In the genomic region with DNA sequence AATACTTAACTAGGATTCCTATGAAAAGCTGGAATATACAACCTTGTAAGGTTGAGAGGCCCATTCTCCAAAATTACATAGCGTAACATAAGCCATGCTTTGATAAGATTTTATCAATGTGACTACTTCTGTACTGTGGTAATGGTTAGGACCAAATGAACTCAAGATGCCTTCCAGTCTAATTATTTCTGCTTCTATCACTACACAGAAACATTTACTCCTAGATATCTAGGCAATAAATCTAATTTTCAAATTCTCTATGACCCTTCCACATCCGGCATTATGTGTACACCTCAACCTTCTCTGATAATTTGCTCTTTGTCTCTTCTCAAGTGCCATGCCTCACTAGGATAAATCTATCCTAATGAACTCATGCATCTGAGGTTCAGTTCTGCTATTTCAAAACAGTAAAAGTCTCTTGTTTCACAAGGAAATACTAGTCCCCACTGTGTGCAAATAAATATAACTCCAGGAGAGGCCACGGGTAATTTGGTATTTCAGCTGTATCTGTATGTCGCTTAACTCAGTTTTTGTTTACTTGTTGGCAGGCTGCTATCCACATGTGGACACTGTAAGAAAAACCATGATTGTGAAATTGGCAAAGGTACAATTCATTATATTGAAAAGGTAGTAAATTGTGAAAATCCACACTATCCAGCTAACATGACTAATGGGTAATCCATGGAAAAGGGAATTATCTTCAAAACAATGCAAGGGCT, we compare ENCODE assay signal across 24 cellular contexts.
DNase-seq lines count a peak whose midpoint lies in the region; ATAC-seq and TF ChIP-seq lines count a peak whose summit lies in the region.
"Had no signal": no experiment of that assay in that cellular context is flagged by ENCODE, and none has a peak within 500 bp of the region (broad histone marks: within the 10 kb centered on the region; RNA-seq: fewer than 3 reads in every experiment).

No MANE protein-coding gene starts in this region.

- no peak overlapping the region for H2AK5ac ChIP-seq in mesenchymal stem cell (ENCODE audit: low read length, severe bottlenecking)

- H3K79me2 ChIP-seq in OCI-LY7 (ENCODE audit: insufficient read depth, low read depth, low read length) = no peaks in the 10 kb centered on the region

- H2BK120ac ChIP-seq in mesenchymal stem cell (ENCODE audit: low read depth, low read length) = no peak overlapping the region

- peaks cover 2% of the 10 kb centered on the region for H3K79me1 ChIP-seq in mesenchymal stem cell (replicated peaks; ENCODE audit: low read length, poor library complexity, severe bottlenecking)

- 37 to 38% methylated on average over 4 of the region's 4 CpGs for WGBS in body of pancreas, 2 donors
- WGBS in mesenchymal stem cell = 73% methylated on average over 4 of the region's 4 CpGs

- in situ Hi-C loops in brain microvascular endothelial cell (cut with HindIII; ENCODE audit: low pct_ligation_motif_present, low sequenced_read_pairs) = no loop called here

- H3K9me3 ChIP-seq in HEK293 (ENCODE audit: control insufficient read depth, insufficient read depth, low read depth, low read length) = no peaks in the 10 kb centered on the region
- no peaks in the 10 kb centered on the region for H3K9me3 ChIP-seq in body of pancreas
- no peaks in the 10 kb centered on the region for H3K9me3 ChIP-seq in mesenchymal stem cell (ENCODE audit: control insufficient read depth, low read length)
- peaks cover 8% of the 10 kb centered on the region; the same call in 1 of the 2 replicates for H3K9me3 ChIP-seq in OCI-LY7 (ENCODE audit: low read length)
- H3K9me3 ChIP-seq: mucosa of descending colon had no signal

- no TSS peak for BruUV-seq in OCI-LY7 (replicated peaks; lab: Mats Ljungman, UMichigan)

- H3K36me3 ChIP-seq in HEK293 (ENCODE audit: control insufficient read depth in 2 of 2, insufficient read depth in 1 of 2, low read length in 2 of 2) (no peaks in the 10 kb centered on the region), body of pancreas (replicated peaks in 1 of 2; ENCODE audit: insufficient read depth in 1 of 2, low read depth in 2 of 2) (no peaks in the 10 kb centered on the region), mesenchymal stem cell (ENCODE audit: control insufficient read depth in 1 of 2, insufficient read depth in 2 of 2, low read depth in 1 of 2, low read length in 2 of 2) (no peaks in the 10 kb centered on the region), brain microvascular endothelial cell (replicated peaks) (no peaks in the 10 kb centered on the region), OCI-LY7 (ENCODE audit: insufficient read depth, low read length) (no peaks in the 10 kb centered on the region; the same call in 1 of the 2 replicates)
- H3K36me3 ChIP-seq: WERI-Rb-1 had no signal

- ATAC-seq in body of pancreas = peak; percentile 21
- no peak for ATAC-seq in activated T-cell treated with anti-CD3 and anti-CD28 coated beads, Interleukin-2, amount 50 U/mL, for 4 hours
- ATAC-seq: mucosa of descending colon, T-helper 17 cell had no signal

- H3K9me2 ChIP-seq in OCI-LY7 (ENCODE audit: insufficient read depth, low read length) = no peaks in the 10 kb centered on the region

- DNase-seq in NCI-H2196 treated with DMSO at 0.1 percent for 48 hours (lab: John Stamatoyannopoulos, UW; ENCODE audit: unreplicated experiment) (peak; percentile 37), body of pancreas (no peak), mesenchymal stem cell (peak; percentile 27), brain microvascular endothelial cell (no peak), GM10266 (ENCODE audit: extremely low spot score) (no peak), OCI-LY7 (ENCODE audit: low spot score) (no peak)
- DNase-seq in activated T-cell treated with anti-CD3 and anti-CD28 coated beads, Interleukin-2, amount 50 U/mL, for 4 hours = no peak
- DNase-seq: activated CD4-positive, alpha-beta T cell treated with anti-CD3 and anti-CD28 coated beads, Interleukin-2, amount 50 U/mL, for 4 hours; activated gamma-delta T cell; AML-193; CD8-positive, alpha-beta memory T cell; DMS53; effector CD8-positive, alpha-beta T cell; KG1; mucosa of descending colon; NCI-H526; PC-9; SHP77 treated with DMSO at 0.1 percent for 48 hours; stimulated activated CD4-positive, alpha-beta T cell treated with anti-CD3 and anti-CD28 coated beads, Interleukin-15, amount 100 ng/mL, for 24 hours; substantia nigra; T-helper 17 cell; WERI-Rb-1 had no signal

- no peak for TF ChIP-seq CTCF in HEK293 (tag by site-specific recombination; IDR thresholded peaks at IDR 0.05)
- TF ChIP-seq CTCF in body of pancreas (IDR thresholded peaks at IDR 0.05) = no peak
- no peak for TF ChIP-seq CTCF in brain microvascular endothelial cell (IDR thresholded peaks at IDR 0.05; ENCODE audit: low read depth, low read length, missing control alignments)
- TF ChIP-seq CTCF in GM10266 (IDR thresholded peaks at IDR 0.05; ENCODE audit: control insufficient read depth, insufficient read depth, low read depth, missing control alignments) = no peak
- no peak for TF ChIP-seq CTCF in OCI-LY7 (conservative IDR thresholded peaks at IDR 0.05; ENCODE audit: low read length)

- no peaks in the 10 kb centered on the region for H4K20me1 ChIP-seq in OCI-LY7 (ENCODE audit: insufficient read depth, low read length)

- no peak overlapping the region for H3K9ac ChIP-seq in mesenchymal stem cell (ENCODE audit: low read length)

- no peak overlapping the region for H3K27ac ChIP-seq in HEK293 (ENCODE audit: extremely low read depth, low read depth, low read length)
- no peak overlapping the region for H3K27ac ChIP-seq in body of pancreas
- no peak overlapping the region for H3K27ac ChIP-seq in mesenchymal stem cell (ENCODE audit: low read length, poor library complexity, severe bottlenecking)
- H3K27ac ChIP-seq in brain microvascular endothelial cell = no peak overlapping the region
- no peak overlapping the region for H3K27ac ChIP-seq in OCI-LY7 (ENCODE audit: low read depth, low read length, poor library complexity, severe bottlenecking)
- H3K27ac ChIP-seq: PC-9, WERI-Rb-1 had no signal

- no peak overlapping the region for H3K14ac ChIP-seq in mesenchymal stem cell (ENCODE audit: low read length in 2 of 2)

- no peaks in the 10 kb centered on the region for H3K27me3 ChIP-seq in body of pancreas
- no peaks in the 10 kb centered on the region for H3K27me3 ChIP-seq in mesenchymal stem cell (ENCODE audit: control insufficient read depth in 1 of 2, insufficient read depth in 1 of 2, low read length in 2 of 2)
- no peaks in the 10 kb centered on the region for H3K27me3 ChIP-seq in brain microvascular endothelial cell (replicated peaks)

- intact Hi-C loops in body of pancreas (cut with DNase I) (no loop called here), OCI-LY7 (cut with micrococcal nuclease; ENCODE audit: unreplicated experiment) (no loop called here)

- no peak overlapping the region for H2BK15ac ChIP-seq in mesenchymal stem cell (ENCODE audit: low read depth, poor library complexity, severe bottlenecking)

- H3K4ac ChIP-seq in mesenchymal stem cell (ENCODE audit: low read depth in 1 of 2, low read length in 2 of 2) = no peak overlapping the region

- H2AFZ ChIP-seq in mesenchymal stem cell (ENCODE audit: low read depth, low read length) (no peak overlapping the region), OCI-LY7 (ENCODE audit: low read length) (no peak overlapping the region)
- H2AFZ ChIP-seq: PC-9 had no signal

- TF ChIP-seq POLR2A in body of pancreas (IDR thresholded peaks at IDR 0.05) = no peak

- H3K4me1 Mint-ChIP-seq in activated T-cell treated with anti-CD3 and anti-CD28 coated beads, Interleukin-2, amount 50 U/mL, for 4 hours (ENCODE audit: low read depth) = no peaks in the 10 kb centered on the region
- H3K4me1 Mint-ChIP-seq: CD8-positive, alpha-beta memory T cell; neural crest cell; T-helper 17 cell had no signal

- no peaks in the 10 kb centered on the region for H3K27me3 Mint-ChIP-seq in activated T-cell treated with anti-CD3 and anti-CD28 coated beads, Interleukin-2, amount 50 U/mL, for 4 hours (ENCODE audit: low read depth)
- H3K27me3 Mint-ChIP-seq: T-helper 17 cell had no signal

- peaks cover 5% of the 10 kb centered on the region for H3K9me3 Mint-ChIP-seq in activated T-cell treated with anti-CD3 and anti-CD28 coated beads, Interleukin-2, amount 50 U/mL, for 4 hours

- H4K91ac ChIP-seq in mesenchymal stem cell (ENCODE audit: low read length) = no peak overlapping the region

- no peak overlapping the region for H3K23ac ChIP-seq in mesenchymal stem cell (ENCODE audit: low read length in 2 of 2)

- no peak overlapping the region for H3K4me3 Mint-ChIP-seq in activated T-cell treated with anti-CD3 and anti-CD28 coated beads, Interleukin-2, amount 50 U/mL, for 4 hours
- H3K4me3 Mint-ChIP-seq: CD8-positive, alpha-beta memory T cell; neural crest cell; T-helper 17 cell had no signal

- POLR2A ChIA-PET in HEK293 (lab: Yijun Ruan, JAX) (no interaction called here), OCI-LY7 (lab: Charles Lee) (interaction anchor here (0.8 to 1.2 kb wide), 4 partner anchors 9 to 62 kb away, joined by 3 read pairs; no protein-coding TSS in a partner anchor)

- H2BK5ac ChIP-seq in mesenchymal stem cell (ENCODE audit: low read depth, low read length, poor library complexity, severe bottlenecking) = no peak overlapping the region

- no peak overlapping the region for H4K8ac ChIP-seq in mesenchymal stem cell (ENCODE audit: low read length)

- H3K18ac ChIP-seq in mesenchymal stem cell (ENCODE audit: low read depth in 1 of 2, low read length in 2 of 2) = no peak overlapping the region

- H3K36me3 Mint-ChIP-seq in activated T-cell treated with anti-CD3 and anti-CD28 coated beads, Interleukin-2, amount 50 U/mL, for 4 hours (ENCODE audit: insufficient read depth) = no peaks in the 10 kb centered on the region
- H3K36me3 Mint-ChIP-seq: CD8-positive, alpha-beta memory T cell had no signal

- H3K4me3 ChIP-seq in HEK293 (ENCODE audit: low read depth, low read length) (no peak overlapping the region), body of pancreas (no peak overlapping the region), mesenchymal stem cell (ENCODE audit: insufficient read depth in 1 of 2, low read depth in 1 of 2, low read length in 2 of 2) (no peak overlapping the region), brain microvascular endothelial cell (ENCODE audit: low read depth, low read length) (no peak overlapping the region), OCI-LY7 (ENCODE audit: low read depth, low read length, poor library complexity, severe bottlenecking) (no peak overlapping the region)
- H3K4me3 ChIP-seq: mucosa of descending colon, PC-9 had no signal

- CTCF ChIA-PET in HEK293 (lab: Yijun Ruan, JAX) = no interaction called here
- CTCF ChIA-PET in OCI-LY7 (lab: Charles Lee; ENCODE audit: unreplicated experiment) = no interaction called here

- H2BK12ac ChIP-seq in mesenchymal stem cell (ENCODE audit: low read length in 2 of 2) = no peak overlapping the region

- H3K4me2 ChIP-seq in mesenchymal stem cell (ENCODE audit: low read length, poor library complexity, severe bottlenecking) (no peak overlapping the region), OCI-LY7 (ENCODE audit: low read length) (no peak overlapping the region)
- H3K4me2 ChIP-seq: PC-9 had no signal

- 0 out of 2 replicates have a peak, but pooled peaks cover 3% of the 10 kb centered on the region for H3K4me1 ChIP-seq in HEK293 (ENCODE audit: control insufficient read depth, insufficient read depth, low read length)
- H3K4me1 ChIP-seq in body of pancreas = peaks cover 15% of the 10 kb centered on the region
- no peaks in the 10 kb centered on the region for H3K4me1 ChIP-seq in mesenchymal stem cell (ENCODE audit: control insufficient read depth, insufficient read depth, low read depth, low read length)
- no peaks in the 10 kb centered on the region for H3K4me1 ChIP-seq in OCI-LY7 (ENCODE audit: insufficient read depth, low read length, poor library complexity, severe bottlenecking)

Comparison
In these comparisons a context has a peak if more than half of its experiments do, and no peak if none do; other contexts are left out.
1. DNase-seq: peak in NCI-H2196 treated with DMSO at 0.1 percent for 48 hours (single experiment) and mesenchymal stem cell (single experiment); none in body of pancreas (0 of 4), activated T-cell treated with anti-CD3 and anti-CD28 coated beads, Interleukin-2, amount 50 U/mL, for 4 hours (single experiment), brain microvascular endothelial cell (single experiment), GM10266 (single experiment) and OCI-LY7 (single experiment).